17 cellular contexts compared by ENCODE assay signal in genomic region chr7:9349625-9350024, GRCh38.
"Had no signal": no experiment of that assay in that cellular context is flagged by ENCODE, and none has a peak within 500 bp of the region (broad histone marks: within the 10 kb centered on the region; RNA-seq: fewer than 3 reads in every experiment).

No MANE protein-coding gene starts in this region.

- H3K27ac Mint-ChIP-seq: dendritic cell treated with granulocyte-macrophage colony-stimulating factor and Interleukin-4, amounts not matched to agents 40 ng/mL and 50 ng/mL, for 4 days; immature natural killer cell had no signal

- H3K27ac ChIP-seq: colonic mucosa, esophagus muscularis mucosa, foreskin keratinocyte, gastroesophageal sphincter, heart left ventricle, hepatocyte, left lung, lower lobe of right lung had no signal

- H3K4me3 ChIP-seq: colonic mucosa, esophagus muscularis mucosa, gastroesophageal sphincter, heart left ventricle, hepatocyte, left lung, lower lobe of right lung had no signal

- H3K4me3 Mint-ChIP-seq: dendritic cell treated with granulocyte-macrophage colony-stimulating factor and Interleukin-4, amounts not matched to agents 40 ng/mL and 50 ng/mL, for 4 days; immature natural killer cell had no signal

- H3K9me3 ChIP-seq: esophagus muscularis mucosa, gastroesophageal sphincter, heart left ventricle, lower lobe of right lung had no signal

- H3K27me3 ChIP-seq: colonic mucosa, esophagus muscularis mucosa, foreskin keratinocyte, gastroesophageal sphincter, heart left ventricle, hepatocyte, left lung had no signal

- H3K4me1 ChIP-seq: colonic mucosa, esophagus muscularis mucosa, foreskin keratinocyte, gastroesophageal sphincter, heart left ventricle, left lung, lower lobe of right lung had no signal

- H3K4me2 ChIP-seq: hepatocyte had no signal

- H3K36me3 ChIP-seq: colonic mucosa, esophagus muscularis mucosa, gastroesophageal sphincter, heart left ventricle, left lung, lower lobe of right lung had no signal

- DNase-seq: colonic mucosa; cortex of kidney; effector CD8-positive, alpha-beta T cell; foreskin keratinocyte; heart left ventricle; hypothalamus; immature natural killer cell; left cardiac atrium; left lung; left ventricle myocardium superior; lower lobe of right lung; mesenchymal stem cell; midbrain had no signal

- H2AFZ ChIP-seq: hepatocyte had no signal

- H3K4me1 Mint-ChIP-seq: immature natural killer cell had no signal

- ATAC-seq: foreskin keratinocyte, gastroesophageal sphincter, heart left ventricle, left cardiac atrium, left lung, left ventricle myocardium superior, lower lobe of right lung had no signal
